ENCODE assay signal across 8 cellular contexts in genomic region chr12:62466596-62467411, GRCh38. TPM values are rescaled to one million over a fixed set of nuclear protein-coding genes. Genes with fewer than 3 reads are reported as not detected.
A peak's percentile ranks its signal among the peaks of the same experiment; 100 is the strongest.
DNase-seq lines count a peak whose midpoint lies in the region; ATAC-seq, FAIRE-seq and TF ChIP-seq lines count a peak whose summit lies in the region.

Gene MON2, plus strand, starts transcription at chr12:62466826. Its CDS starts 382 bp downstream, at chr12:62467208.

- H2AFZ ChIP-seq in OCI-LY7 (ENCODE audit: low read length) = peak within 1 kb of the TSS; percentile 100

- H3K4me2 ChIP-seq in OCI-LY7 (ENCODE audit: low read length) = peak within 1 kb of the TSS; percentile 99

- peak within 1 kb of the TSS; percentile 81 for H3K9ac ChIP-seq in HUES64 (ENCODE audit: low read depth, low read length)

- TF ChIP-seq CTCF in D721Med (IDR thresholded peaks at IDR 0.05; ENCODE audit: insufficient read depth, missing control alignments) (no peak), OCI-LY7 (conservative IDR thresholded peaks at IDR 0.05; ENCODE audit: low read length) (0 out of 2 replicates have a peak, but pooled peaks have one; percentile 12), mucosa of descending colon (IDR thresholded peaks at IDR 0.05) (no peak)

- FAIRE-seq in D721Med (lab: Jason Lieb, UNC) = no peak

- H3K27ac ChIP-seq in HUES64 (ENCODE audit: low read depth, low read length) (peak within 1 kb of the TSS; percentile 63; the same call in 1 of the 2 replicates), OCI-LY7 (ENCODE audit: low read depth, low read length, poor library complexity, severe bottlenecking) (peak within 1 kb of the TSS; percentile 71)

- ATAC-seq in GM21515 (IDR thresholded peaks at IDR 0.05; ENCODE audit: unreplicated experiment) = peak; percentile 98
- ATAC-seq in mucosa of descending colon = peak; percentile 100

- DNase-seq in D721Med (ENCODE audit: insufficient read length, low spot score) (peak; percentile 62), OCI-LY7 (ENCODE audit: low spot score) (peak; percentile 89), activated T-cell treated with anti-CD3 and anti-CD28 coated beads for 24 hours (ENCODE audit: low read depth) (peak; percentile 79), epidermal melanocyte (ENCODE audit: insufficient read length, low spot score) (peak; percentile 80), mucosa of descending colon (peak; percentile 92 to 93 (median 93))
- peak; percentile 71 to 72 for DNase-seq in stimulated activated CD8-positive, alpha-beta memory T cell treated with anti-CD3 and anti-CD28 coated beads, Interleukin-4, amount 100 ng/mL, for 1 hour (ENCODE audit: low read depth in 2 of 2, low spot score in 1 of 2)

- H3K79me2 ChIP-seq in OCI-LY7 (ENCODE audit: insufficient read depth, low read depth, low read length) = peaks cover 43% of the 10 kb centered on the region

- H3K4me1 ChIP-seq in HUES64 (ENCODE audit: insufficient read depth, low read length) (peaks cover 11% of the 10 kb centered on the region; the same call in 1 of the 2 replicates), OCI-LY7 (ENCODE audit: insufficient read depth, low read length, poor library complexity, severe bottlenecking) (peaks cover 19% of the 10 kb centered on the region), mucosa of descending colon (ENCODE audit: low read depth) (peaks cover 16% of the 10 kb centered on the region)

- BruUV-seq in OCI-LY7 (replicated peaks; lab: Mats Ljungman, UMichigan) = no TSS peak

- CTCF ChIA-PET in OCI-LY7 (lab: Charles Lee; ENCODE audit: unreplicated experiment) = no interaction called here

- H3K9me2 ChIP-seq in OCI-LY7 (ENCODE audit: insufficient read depth, low read length) = no peaks in the 10 kb centered on the region

- peak within 1 kb of the TSS; percentile 91 for H3K4me3 ChIP-seq in HUES64 (ENCODE audit: low read length)
- peak within 1 kb of the TSS; percentile 99 for H3K4me3 ChIP-seq in OCI-LY7 (ENCODE audit: low read depth, low read length, poor library complexity, severe bottlenecking)
- H3K4me3 ChIP-seq in mucosa of descending colon = peak within 1 kb of the TSS; percentile 87

- intact Hi-C loops in OCI-LY7 (cut with micrococcal nuclease; ENCODE audit: unreplicated experiment) (loop anchor here (10.0 kb wide), 3 partner anchors 138 to 942 kb away; partner anchors contain the start of gene USP15), mucosa of descending colon (cut with DNase I, micrococcal nuclease) (no loop called here)

- under 1% methylated on average over 61 of the region's 61 CpGs for WGBS in HUES64

- H3K9me3 ChIP-seq in HUES64 (ENCODE audit: insufficient read depth, low read depth, low read length) (peaks cover 14% of the 10 kb centered on the region; the same call in 1 of the 2 replicates), OCI-LY7 (ENCODE audit: low read length) (peaks cover 7% of the 10 kb centered on the region), mucosa of descending colon (peaks cover 11% of the 10 kb centered on the region)

- POLR2A ChIA-PET in OCI-LY7 (lab: Charles Lee) = interaction anchor here (0.7 to 1.8 kb wide), 8 partner anchors 9 to 139 kb away, joined by 3 to 10 read pairs (median 5); no protein-coding TSS in a partner anchor

- peaks cover 16% of the 10 kb centered on the region; the same call in 1 of the 2 replicates for H4K20me1 ChIP-seq in OCI-LY7 (ENCODE audit: insufficient read depth, low read length)

- H3K36me3 ChIP-seq in HUES64 (ENCODE audit: insufficient read depth, low read length) (no peaks in the 10 kb centered on the region), OCI-LY7 (ENCODE audit: insufficient read depth, low read length) (peaks cover 16% of the 10 kb centered on the region), mucosa of descending colon (ENCODE audit: low read depth) (no peaks in the 10 kb centered on the region)

- peaks cover 3% of the 10 kb centered on the region; the same call in 1 of the 2 replicates for H3K27me3 ChIP-seq in HUES64 (ENCODE audit: insufficient read depth, low read length)

RNA-seq across cellular contexts. Expression of gene MON2, which starts in this region (rescaled TPM):
- 10.8 TPM for polyA plus RNA-seq in HUES64 (2013, experiment 1 of 2)
- 11.7 TPM for polyA plus RNA-seq in HUES64 (2013, experiment 2 of 2)
- total RNA-seq in OCI-LY7 (2014; rRNA removed; shearing (Covaris generic)) = 26.6 and 31.6 TPM in 2 replicates
- total RNA-seq in OCI-LY7 (2022) (54.7 and 58.4 TPM in 2 replicates), mucosa of descending colon (10 to 100 TPM; 54.3 to 77.8 (median 55.4) TPM)

Comparison
In these comparisons a context has a peak if more than half of its experiments do, and no peak if none do; other contexts are left out.
1. Peak in every context shown above with its lines: DNase-seq, ATAC-seq, H3K4me3 ChIP-seq and H3K27ac ChIP-seq.